Comparison of ENCODE assay signal across 38 cellular contexts in the genomic region with DNA sequence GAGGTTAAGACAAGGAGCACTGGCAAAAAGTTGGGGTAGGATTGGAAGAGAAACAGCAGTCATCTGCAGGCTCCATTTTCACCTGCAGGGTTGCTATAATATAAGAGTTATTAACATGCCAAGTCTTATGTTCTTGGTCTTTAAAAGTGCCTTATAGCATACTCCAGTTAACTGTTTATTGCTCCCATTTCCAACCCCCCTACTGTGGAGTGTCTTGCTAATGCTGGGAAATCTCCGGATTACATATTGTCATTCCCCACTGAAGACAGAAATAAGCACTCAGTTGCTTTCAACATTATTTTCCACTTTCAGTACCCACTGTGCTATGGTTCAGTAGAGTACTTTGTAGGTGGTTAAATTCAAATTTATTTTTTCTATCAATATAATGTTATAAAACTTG.
"Had no signal": no experiment of that assay in that cellular context is flagged by ENCODE, and none has a peak within 500 bp of the region (broad histone marks: within the 10 kb centered on the region; RNA-seq: fewer than 3 reads in every experiment).

No MANE protein-coding gene starts in this region.

- H3K36me3 Mint-ChIP-seq: activated CD4-positive, alpha-beta memory T cell treated with anti-CD3 and anti-CD28 coated beads for 36 hours; activated naive CD4-positive, alpha-beta T cell treated with anti-CD3 and anti-CD28 coated beads, Interleukin-2, amount 50 U/mL, for 72 hours; activated naive CD8-positive, alpha-beta T cell treated with anti-CD3 and anti-CD28 coated beads for 36 hours had no signal

- H3K4me3 ChIP-seq: adrenal gland, cardiac muscle cell had no signal

- H3K4me3 Mint-ChIP-seq: activated B cell treated with CpG ODN at 0.5 μM for 24 hours; activated CD4-positive, alpha-beta memory T cell treated with anti-CD3 and anti-CD28 coated beads for 36 hours; activated CD4-positive, alpha-beta T cell treated with anti-CD3 and anti-CD28 coated beads, Interleukin-2, amount 10 ng/mL, durations not matched to agents 24 days and 14 days; activated CD8-positive, alpha-beta T cell treated with anti-CD3 and anti-CD28 coated beads for 36 hours; activated naive CD4-positive, alpha-beta T cell treated with anti-CD3 and anti-CD28 coated beads for 36 hours; activated naive CD8-positive, alpha-beta T cell treated with anti-CD3 and anti-CD28 coated beads for 36 hours; activated T-cell treated with anti-CD3 and anti-CD28 coated beads, Interleukin-2, amount 50 U/mL, for 4 hours; activated T-cell treated with anti-CD3 and anti-CD28 coated beads, Interleukin-2, amount 50 U/mL, for 72 hours; activated T-helper 1 cell treated with anti-CD3 and anti-CD28 coated beads, Interleukin-12 subunit alpha, Interleukin-12 subunit beta, Interleukin-2, Interleukin-4 antibody, amounts not matched to agents 30 ng/mL and 10 ng/mL and 1 ng/mL, durations not matched to agents 14 hours and 24 hours and 36 hours; activated T-helper 17 cell treated with anti-CD3 and anti-CD28 coated beads, Interleukin-2, amount 50 U/mL, for 72 hours; brain; central memory CD8-positive, alpha-beta T cell; T-helper 1 cell treated with Interleukin-12 subunit alpha and Interleukin-12 subunit beta and Interleukin-4 antibody, amounts not matched to agents 30 μg/mL and 1 μg/mL, for 36 hours; T-helper 2 cell treated with Interferon-gamma antibody and Interleukin-4, amounts not matched to agents 5 μg/mL and 100 μg/mL, for 36 hours had no signal

- H3K27ac Mint-ChIP-seq: activated B cell treated with CpG ODN at 0.5 μM for 24 hours; activated CD4-positive, alpha-beta memory T cell treated with anti-CD3 and anti-CD28 coated beads for 36 hours; activated CD4-positive, alpha-beta T cell treated with anti-CD3 and anti-CD28 coated beads, Interleukin-2, amount 10 ng/mL, durations not matched to agents 24 days and 14 days; activated CD8-positive, alpha-beta T cell treated with anti-CD3 and anti-CD28 coated beads for 36 hours; activated naive CD4-positive, alpha-beta T cell treated with anti-CD3 and anti-CD28 coated beads for 36 hours; activated naive CD8-positive, alpha-beta T cell treated with anti-CD3 and anti-CD28 coated beads for 36 hours; activated T-cell treated with anti-CD3 and anti-CD28 coated beads, Interleukin-2, amount 50 U/mL, for 72 hours; activated T-helper 1 cell treated with anti-CD3 and anti-CD28 coated beads, Interleukin-12 subunit alpha, Interleukin-12 subunit beta, Interleukin-2, Interleukin-4 antibody, amounts not matched to agents 30 ng/mL and 10 ng/mL and 1 ng/mL, durations not matched to agents 14 hours and 24 hours and 36 hours; activated T-helper 17 cell treated with anti-CD3 and anti-CD28 coated beads, Interleukin-2, amount 50 U/mL, for 72 hours; T-helper 1 cell treated with Interleukin-12 subunit alpha and Interleukin-12 subunit beta and Interleukin-4 antibody, amounts not matched to agents 30 μg/mL and 1 μg/mL, for 36 hours; T-helper 2 cell treated with Interferon-gamma antibody and Interleukin-4, amounts not matched to agents 5 μg/mL and 100 μg/mL, for 36 hours had no signal

- H3K27me3 ChIP-seq: cardiac muscle cell had no signal

- H3K36me3 ChIP-seq: adrenal gland, cardiac muscle cell had no signal

- FAIRE-seq: bronchial epithelial cell, TTC549 had no signal

- H3K27me3 Mint-ChIP-seq: activated B cell treated with CpG ODN at 0.5 μM for 24 hours; activated CD4-positive, alpha-beta memory T cell treated with anti-CD3 and anti-CD28 coated beads for 36 hours; activated CD4-positive, alpha-beta T cell treated with anti-CD3 and anti-CD28 coated beads, Interleukin-2, amount 10 ng/mL, durations not matched to agents 24 days and 14 days; activated CD8-positive, alpha-beta T cell treated with anti-CD3 and anti-CD28 coated beads for 36 hours; activated naive CD8-positive, alpha-beta T cell treated with anti-CD3 and anti-CD28 coated beads for 36 hours; activated T-helper 17 cell treated with anti-CD3 and anti-CD28 coated beads, Interleukin-2, amount 50 U/mL, for 72 hours; central memory CD8-positive, alpha-beta T cell had no signal

- H3K4me1 ChIP-seq: adrenal gland had no signal

- H3K27ac ChIP-seq: adrenal gland, cardiac muscle cell, VCaP had no signal

- H3K4me1 Mint-ChIP-seq: activated B cell treated with CpG ODN at 0.5 μM for 24 hours; activated CD4-positive, alpha-beta T cell treated with anti-CD3 and anti-CD28 coated beads, Interleukin-2, amount 10 ng/mL, durations not matched to agents 24 days and 14 days; activated naive CD8-positive, alpha-beta T cell treated with anti-CD3 and anti-CD28 coated beads for 36 hours; activated T-helper 17 cell treated with anti-CD3 and anti-CD28 coated beads, Interleukin-2, amount 50 U/mL, for 72 hours; central memory CD8-positive, alpha-beta T cell had no signal

- DNase-seq: activated B cell treated with CpG ODN at 0.5 μM for 24 hours; activated CD4-positive, alpha-beta memory T cell treated with anti-CD3 and anti-CD28 coated beads for 36 hours; activated CD4-positive, alpha-beta T cell treated with anti-CD3 and anti-CD28 coated beads for 4 hours; activated CD4-positive, alpha-beta T cell treated with anti-CD3 and anti-CD28 coated beads, Interleukin-2, amount 10 ng/mL, durations not matched to agents 24 days and 14 days; activated CD4-positive, alpha-beta T cell treated with anti-CD3 and anti-CD28 coated beads, Interleukin-2, amount 50 U/mL, for 1 hour; activated CD4-positive, alpha-beta T cell treated with anti-CD3 and anti-CD28 coated beads, Interleukin-2, amount 50 U/mL, for 4 hours; activated CD4-positive, CD25-positive, alpha-beta regulatory T cell treated with anti-CD3 and anti-CD28 coated beads, Interleukin-2, amount 50 U/mL, for 72 hours; activated CD8-positive, alpha-beta memory T cell treated with anti-CD3 and anti-CD28 coated beads, Interleukin-2, amount 50 U/mL, for 4 hours; activated CD8-positive, alpha-beta T cell treated with anti-CD3 and anti-CD28 coated beads for 36 hours; activated effector memory CD4-positive, alpha-beta T cell treated with anti-CD3 and anti-CD28 coated beads, Interleukin-2, amount 50 U/mL, for 16 hours; activated gamma-delta T cell treated with Interleukin-2 at 50 U/mL for 16 hours; activated naive CD4-positive, alpha-beta T cell; activated naive CD4-positive, alpha-beta T cell treated with anti-CD3 and anti-CD28 coated beads for 36 hours; activated naive CD4-positive, alpha-beta T cell treated with anti-CD3 and anti-CD28 coated beads, Interleukin-2, amount 50 U/mL, for 16 hours; activated naive CD8-positive, alpha-beta T cell treated with anti-CD3 and anti-CD28 coated beads for 36 hours; activated T-cell treated with anti-CD3 and anti-CD28 coated beads for 4 hours; activated T-cell treated with anti-CD3 and anti-CD28 coated beads, Interleukin-2, amount 50 U/mL, for 1 hour; activated T-cell treated with anti-CD3 and anti-CD28 coated beads, Interleukin-2, amount 50 U/mL, for 4 hours; activated T-cell treated with anti-CD3 and anti-CD28 coated beads, Interleukin-2, amount 50 U/mL, for 72 hours; adrenal gland; amniotic stem cell; aorta; caudate nucleus; cerebellar nuclear complex; T-helper 1 cell; T-helper 2 cell; T-helper 9 cell had no signal

- H3K9me3 ChIP-seq: adrenal gland had no signal

- H3K9me3 Mint-ChIP-seq: activated B cell treated with CpG ODN at 0.5 μM for 24 hours; activated CD4-positive, alpha-beta memory T cell treated with anti-CD3 and anti-CD28 coated beads for 36 hours; activated CD4-positive, alpha-beta T cell treated with anti-CD3 and anti-CD28 coated beads, Interleukin-2, amount 10 ng/mL, durations not matched to agents 24 days and 14 days; activated naive CD4-positive, alpha-beta T cell treated with anti-CD3 and anti-CD28 coated beads for 36 hours; activated naive CD8-positive, alpha-beta T cell treated with anti-CD3 and anti-CD28 coated beads for 36 hours; activated T-cell treated with anti-CD3 and anti-CD28 coated beads, Interleukin-2, amount 50 U/mL, for 4 hours; activated T-helper 1 cell treated with anti-CD3 and anti-CD28 coated beads, Interleukin-12 subunit alpha, Interleukin-12 subunit beta, Interleukin-2, Interleukin-4 antibody, amounts not matched to agents 30 ng/mL and 10 ng/mL and 1 ng/mL, durations not matched to agents 14 hours and 24 hours and 36 hours; T-helper 1 cell treated with Interleukin-12 subunit alpha and Interleukin-12 subunit beta and Interleukin-4 antibody, amounts not matched to agents 30 μg/mL and 1 μg/mL, for 36 hours; T-helper 2 cell treated with Interferon-gamma antibody and Interleukin-4, amounts not matched to agents 5 μg/mL and 100 μg/mL, for 36 hours had no signal

- ATAC-seq: activated CD8-positive, alpha-beta T cell treated with anti-CD3 and anti-CD28 coated beads for 36 hours; activated naive CD4-positive, alpha-beta T cell treated with anti-CD3 and anti-CD28 coated beads, Interleukin-2, amount 50 U/mL, for 72 hours; activated T-cell treated with anti-CD3 and anti-CD28 coated beads, Interleukin-2, amount 50 U/mL, for 4 hours; activated T-cell treated with anti-CD3 and anti-CD28 coated beads, Interleukin-2, amount 50 U/mL, for 72 hours; activated T-helper 17 cell treated with anti-CD3 and anti-CD28 coated beads, Interleukin-2, amount 50 U/mL, for 72 hours had no signal
